Comparison of ENCODE assay signal across 8 cellular contexts in the genomic region with DNA sequence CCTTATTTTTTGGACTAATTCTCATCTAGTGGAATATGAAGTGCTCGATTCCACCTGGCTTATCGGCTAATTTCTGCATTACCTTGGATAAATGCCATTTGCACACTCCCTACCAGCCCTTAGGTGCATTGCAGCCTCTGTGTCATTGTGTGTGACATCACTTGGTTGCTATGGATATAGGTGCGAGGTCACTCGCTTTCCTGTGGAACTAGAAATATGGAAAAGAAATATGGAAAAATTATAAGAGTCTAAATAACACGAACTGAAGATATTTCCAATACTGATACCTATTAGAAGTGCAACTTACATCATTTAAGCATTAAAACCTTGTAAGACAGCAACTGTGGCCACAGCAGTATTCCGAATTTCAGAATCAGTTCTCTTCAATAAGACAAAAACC. TPM values are rescaled to one million over a fixed set of nuclear protein-coding genes. Genes with fewer than 3 reads are reported as not detected.
DNase-seq lines count a peak whose midpoint lies in the region; ATAC-seq and TF ChIP-seq lines count a peak whose summit lies in the region.

No MANE protein-coding gene starts in this region.

- H3K9me3 ChIP-seq in HEK293 (ENCODE audit: control insufficient read depth, insufficient read depth, low read depth, low read length) (no peaks in the 10 kb centered on the region), gastrocnemius medialis (no peaks in the 10 kb centered on the region)

- TF ChIP-seq POLR2A in gastrocnemius medialis (IDR thresholded peaks at IDR 0.05): no peak

- in situ Hi-C loops in SK-MEL-5 (cut with HindIII; ENCODE audit: low pct_unique_long_range_greater_than_20kb, low sequenced_read_pairs): no loop called here
- in situ Hi-C loops in gastrocnemius medialis (cut with MboI; ENCODE audit: low sequenced_read_pairs in 4 of 4): loop anchor here in 1 of 4 donors (5.0 kb wide), 1 partner anchor 35 kb away; no protein-coding TSS in a partner anchor

- peak overlapping the region; percentile 94 for H3K4me3 ChIP-seq in AG09309 (ENCODE audit: control insufficient read depth, low read depth, low read length)
- peak overlapping the region; percentile 100 for H3K4me3 ChIP-seq in HEK293 (ENCODE audit: low read depth, low read length)
- peak overlapping the region; percentile 94 for H3K4me3 ChIP-seq in fibroblast of villous mesenchyme (ENCODE audit: low read depth, low read length)
- H3K4me3 ChIP-seq in gastrocnemius medialis: peak overlapping the region; percentile 81 to 97 (median 90)

- H3K4me1 ChIP-seq in HEK293 (ENCODE audit: control insufficient read depth, insufficient read depth, low read length) (peaks cover 3% of the 10 kb centered on the region; the same call in 1 of the 2 replicates), gastrocnemius medialis (peaks cover 60 to 64% of the 10 kb centered on the region in 2 donors)

- H3K27ac ChIP-seq in HEK293 (ENCODE audit: extremely low read depth, low read depth, low read length) (no peak overlapping the region), gastrocnemius medialis (peak overlapping the region; percentile 96 to 100 (median 98))

- no peaks in the 10 kb centered on the region for H3K27me3 ChIP-seq in gastrocnemius medialis

- peaks cover 0 to 26% of the 10 kb centered on the region in 2 experiments for H3K36me3 ChIP-seq in HEK293 (ENCODE audit: control insufficient read depth in 2 of 2, insufficient read depth in 1 of 2, low read length in 2 of 2)
- no peaks in the 10 kb centered on the region for H3K36me3 ChIP-seq in gastrocnemius medialis

- TF ChIP-seq CTCF in AG09309 (IDR thresholded peaks at IDR 0.05; ENCODE audit: control insufficient read depth, insufficient read depth, low read depth, low read length, missing control alignments) (no peak), HEK293 (tag by site-specific recombination; IDR thresholded peaks at IDR 0.05) (no peak), fibroblast of villous mesenchyme (IDR thresholded peaks at IDR 0.05; ENCODE audit: insufficient read depth, low read depth, low read length) (no peak), gastrocnemius medialis (IDR thresholded peaks at IDR 0.05 in 4 of 5, conservative IDR thresholded peaks at IDR 0.05 in 1 of 5) (peak in 1 of 5 experiments; percentile 10)

- POLR2A ChIA-PET in HEK293 (lab: Yijun Ruan, JAX): interaction anchor here (1.1 kb wide), 1 partner anchor 38 kb away, joined by 3 read pairs; no protein-coding TSS in a partner anchor

- intact Hi-C loops in gastrocnemius medialis (cut with DNase I; ENCODE audit: low total_unique reads): loop anchor here (5.0 kb wide), 1 partner anchor 180 kb away; no protein-coding TSS in a partner anchor

- CTCF ChIA-PET in HEK293 (lab: Yijun Ruan, JAX): interaction anchor here (0.5 to 0.9 kb wide), 3 partner anchors 159 to 334 kb away, joined by 3 to 4 read pairs (median 3); no protein-coding TSS in a partner anchor

- ATAC-seq in gastrocnemius medialis (no peak), HG02884 (IDR thresholded peaks at IDR 0.05; ENCODE audit: unreplicated experiment) (no peak), GM19351 (IDR thresholded peaks at IDR 0.05; ENCODE audit: unreplicated experiment) (no peak)

- no peak for DNase-seq in AG09309 (ENCODE audit: low read depth)
- peak; percentile 53 for DNase-seq in SK-MEL-5 (ENCODE audit: low read depth, low spot score)
- DNase-seq in fibroblast of villous mesenchyme (ENCODE audit: low read depth): peak; percentile 48
- peak in 1 of 2 donors; percentile 8 for DNase-seq in gastrocnemius medialis
- DNase-seq in HuH-7.5 (ENCODE audit: low spot score): no peak

TF ChIP-seq in HEK293, 187 proteins besides CTCF, POLR2A, EP300 and RAD21:
- TF ChIP-seq ZNF521 (tag by site-specific recombination; IDR thresholded peaks at IDR 0.05): no peak
- TF ChIP-seq, protein P1, sequence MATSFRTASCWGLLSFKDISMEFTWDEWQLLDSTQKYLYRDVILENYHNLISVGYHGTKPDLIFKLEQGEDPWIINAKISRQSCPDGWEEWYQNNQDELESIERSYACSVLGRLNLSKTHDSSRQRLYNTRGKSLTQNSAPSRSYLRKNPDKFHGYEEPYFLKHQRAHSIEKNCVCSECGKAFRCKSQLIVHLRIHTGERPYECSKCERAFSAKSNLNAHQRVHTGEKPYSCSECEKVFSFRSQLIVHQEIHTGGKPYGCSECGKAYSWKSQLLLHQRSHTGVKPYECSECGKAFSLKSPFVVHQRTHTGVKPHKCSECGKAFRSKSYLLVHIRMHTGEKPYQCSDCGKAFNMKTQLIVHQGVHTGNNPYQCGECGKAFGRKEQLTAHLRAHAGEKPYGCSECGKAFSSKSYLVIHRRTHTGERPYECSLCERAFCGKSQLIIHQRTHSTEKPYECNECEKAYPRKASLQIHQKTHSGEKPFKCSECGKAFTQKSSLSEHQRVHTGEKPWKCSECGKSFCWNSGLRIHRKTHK (tag by site-specific recombination; IDR thresholded peaks at IDR 0.05): no peak
- TF ChIP-seq ZNF600 (tag by site-specific recombination; IDR thresholded peaks at IDR 0.05): peak; percentile 79; the same call in 1 of the 2 replicates
- peak; percentile 75 for TF ChIP-seq ZBTB21 (tag by site-specific recombination; IDR thresholded peaks at IDR 0.05)
- no peak for TF ChIP-seq FEZF1 (tag by site-specific recombination; IDR thresholded peaks at IDR 0.05)
- TF ChIP-seq, protein P2, sequence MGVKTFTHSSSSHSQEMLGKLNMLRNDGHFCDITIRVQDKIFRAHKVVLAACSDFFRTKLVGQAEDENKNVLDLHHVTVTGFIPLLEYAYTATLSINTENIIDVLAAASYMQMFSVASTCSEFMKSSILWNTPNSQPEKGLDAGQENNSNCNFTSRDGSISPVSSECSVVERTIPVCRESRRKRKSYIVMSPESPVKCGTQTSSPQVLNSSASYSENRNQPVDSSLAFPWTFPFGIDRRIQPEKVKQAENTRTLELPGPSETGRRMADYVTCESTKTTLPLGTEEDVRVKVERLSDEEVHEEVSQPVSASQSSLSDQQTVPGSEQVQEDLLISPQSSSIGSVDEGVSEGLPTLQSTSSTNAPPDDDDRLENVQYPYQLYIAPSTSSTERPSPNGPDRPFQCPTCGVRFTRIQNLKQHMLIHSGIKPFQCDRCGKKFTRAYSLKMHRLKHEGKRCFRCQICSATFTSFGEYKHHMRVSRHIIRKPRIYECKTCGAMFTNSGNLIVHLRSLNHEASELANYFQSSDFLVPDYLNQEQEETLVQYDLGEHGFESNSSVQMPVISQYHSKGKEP (tag by site-specific recombination; IDR thresholded peaks at IDR 0.05): 0 out of 2 replicates have a peak, but pooled peaks have one; percentile 30
- no peak for TF ChIP-seq ZNF292 (tag by site-specific recombination; IDR thresholded peaks at IDR 0.05; ENCODE audit: borderline replicate concordance, low read depth)
- TF ChIP-seq GLIS2 (tag by site-specific recombination; IDR thresholded peaks at IDR 0.05): no peak
- 0 out of 2 replicates have a peak, but pooled peaks have one; percentile 39 for TF ChIP-seq ATF2 (tag by site-specific recombination; IDR thresholded peaks at IDR 0.05; ENCODE audit: low read depth)
- peak; percentile 83 for TF ChIP-seq ZNF629 (tag by site-specific recombination; IDR thresholded peaks at IDR 0.05)

RNA-seq across cellular contexts. Expression of gene YWHAG, which starts 2.0 kb away (rescaled TPM):
- 69.0 and 74.5 TPM in 2 replicates for total RNA-seq in SK-MEL-5 (2014; rRNA removed; shearing (Covaris generic))
- 160 and 195 TPM in 2 replicates for polyA plus RNA-seq in SK-MEL-5 (2015; cell fraction: cytosol; rRNA removed)
- polyA plus RNA-seq in SK-MEL-5 (2015; cell fraction: nucleus; rRNA removed): 69.8 and 79.8 TPM in 2 replicates
- total RNA-seq in fibroblast of villous mesenchyme (125 and 141 TPM in 2 replicates), gastrocnemius medialis (100 to 1,000 TPM; 119 to 262 (median 179) TPM)

RNA-seq across cellular contexts. Expression of gene SSC4D, which starts 52.7 kb away (rescaled TPM):
- 0.59 and 0.77 TPM in 2 replicates for total RNA-seq in SK-MEL-5 (2014; rRNA removed; shearing (Covaris generic))
- 0.61 and 0.86 TPM in 2 replicates for polyA plus RNA-seq in SK-MEL-5 (2015; cell fraction: cytosol; rRNA removed)
- polyA plus RNA-seq in SK-MEL-5 (2015; cell fraction: nucleus; rRNA removed): 0.16 TPM in 1 of 2 replicates, not detected in the other
- 0.43 and 0.64 TPM in 2 replicates for total RNA-seq in fibroblast of villous mesenchyme
- under 1 TPM in 3 of 4 donors, not detected in 1; 0.20 to 0.68 (median 0.25) TPM for total RNA-seq in gastrocnemius medialis

RNA-seq across cellular contexts. Expression of gene HSPB1, which starts 54.4 kb away (rescaled TPM):
- 84.7 and 92.2 TPM in 2 replicates for total RNA-seq in SK-MEL-5 (2014; rRNA removed; shearing (Covaris generic))
- 925 and 1,406 TPM in 2 replicates for polyA plus RNA-seq in SK-MEL-5 (2015; cell fraction: cytosol; rRNA removed)
- polyA plus RNA-seq in SK-MEL-5 (2015; cell fraction: nucleus; rRNA removed): 91.6 and 136 TPM in 2 replicates
- total RNA-seq in fibroblast of villous mesenchyme (77.7 and 130 TPM in 2 replicates), gastrocnemius medialis (1,000 to 10,000 TPM; 1,878 to 2,898 (median 2,185) TPM)

Comparison
In these comparisons a context has a peak if more than half of its experiments do, and no peak if none do; other contexts are left out.
1. DNase-seq: peak in SK-MEL-5 (single experiment) and fibroblast of villous mesenchyme (single experiment); none in AG09309 (single experiment) and HuH-7.5 (single experiment).
2. RNA of gene HSPB1, which starts 54.4 kb away (total RNA-seq): 1,878 to 2,898 TPM in gastrocnemius medialis; 84.7 to 92.2 TPM in SK-MEL-5 and 77.7 to 130 TPM in fibroblast of villous mesenchyme; every median in the first group is over 10 times any median in the second.
3. Peak in every context shown above with its lines, with median percentiles within 50 percentile points of each other: H3K4me3 ChIP-seq.